8 cellular contexts compared by ENCODE assay signal in the genomic region with DNA sequence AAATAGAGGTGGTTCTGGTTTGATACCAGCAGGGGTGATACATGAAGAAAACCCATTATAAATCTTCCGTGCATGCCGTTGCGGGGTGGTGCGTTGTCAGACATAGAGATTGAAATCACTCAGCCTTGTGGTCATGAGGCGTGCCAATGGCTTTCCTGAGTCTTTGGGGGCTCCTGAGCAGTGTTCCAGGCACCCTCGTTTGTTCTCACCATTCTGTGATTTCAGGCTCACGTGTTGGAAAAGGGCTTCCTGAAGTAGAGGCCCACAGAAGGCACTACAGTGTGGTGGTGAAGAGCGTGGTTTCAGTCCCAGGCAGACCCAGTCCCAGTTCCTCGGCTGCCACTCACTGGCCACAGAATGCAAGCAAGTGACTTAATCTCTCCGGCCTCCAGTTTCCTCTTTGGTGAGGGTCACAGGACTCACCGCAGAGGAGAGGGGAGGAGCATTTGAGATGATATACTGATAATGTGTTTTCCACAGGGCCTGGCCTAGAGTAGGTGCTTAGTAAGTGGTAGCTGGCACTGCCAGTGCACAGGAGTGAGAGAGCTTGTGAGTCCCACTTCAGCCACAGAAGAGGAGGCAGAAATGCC. TPM values are rescaled to one million over a fixed set of nuclear protein-coding genes. Genes with fewer than 3 reads are reported as not detected.
DNase-seq lines count a peak whose midpoint lies in the region; ATAC-seq and TF ChIP-seq lines count a peak whose summit lies in the region.

No MANE protein-coding gene starts in this region.

- H3K4me1 ChIP-seq in transverse colon, result peaks cover 0 to 30% (median 23%) of the 10 kb centered on the region in 4 donors

- DNase-seq in Caki2 (ENCODE audit: low read depth) (peak; percentile 53), HL-60 (ENCODE audit: low read depth in 1 of 2, low spot score in 1 of 2) (peak in 1 of 2 experiments; percentile 92), UCSD-AML1 (lab: John Stamatoyannopoulos, UW; ENCODE audit: unreplicated experiment) (peak; percentile 84), choroid plexus epithelial cell (ENCODE audit: low read depth) (peak; percentile 91), mucosa of gallbladder (ENCODE audit: low spot score) (peak; percentile 68), transverse colon (peak; percentile 70), DMS79 treated with DMSO at 0.1 percent for 48 hours (lab: John Stamatoyannopoulos, UW) (no peak)

- H3K36me3 ChIP-seq in transverse colon, result no peaks in the 10 kb centered on the region

- no peak overlapping the region for H3K4me3 ChIP-seq in HL-60 (replicated peaks; ENCODE audit: insufficient read depth, low read length)
- no peak overlapping the region for H3K4me3 ChIP-seq in choroid plexus epithelial cell (ENCODE audit: low read depth, low read length)
- H3K4me3 ChIP-seq in transverse colon, result no peak overlapping the region

- intact Hi-C loops in transverse colon (cut with DNase I; ENCODE audit: low total_unique reads), result loop anchor here (10.0 kb wide), 1 partner anchor 198 kb away; a partner anchor contains a TSS

- no peak for TF ChIP-seq EP300 in transverse colon (IDR thresholded peaks at IDR 0.05; ENCODE audit: low read depth)

- peak; percentile 96 for ATAC-seq in GM21423 (IDR thresholded peaks at IDR 0.05; ENCODE audit: unreplicated experiment)

- in situ Hi-C loops in Caki2 (cut with HindIII; ENCODE audit: low pct_unique_long_range_greater_than_20kb, low sequenced_read_pairs), result no loop called here
- in situ Hi-C loops in transverse colon (cut with MboI; ENCODE audit: low pct_ligation_motif_present in 1 of 4, low pct_unique_long_range_greater_than_20kb in 1 of 4, low sequenced_read_pairs in 3 of 4), result loop anchor here in 2 of 4 donors (10.0 kb wide), 1 partner anchor 178 kb away; no protein-coding TSS in a partner anchor

- H3K27ac ChIP-seq in HL-60 (replicated peaks) (peak overlapping the region; percentile 63), transverse colon (peak overlapping the region; percentile 44 to 74 (median 68))

- no peaks in the 10 kb centered on the region for H3K27me3 ChIP-seq in HL-60 (ENCODE audit: insufficient read depth, poor library complexity, severe bottlenecking)
- H3K27me3 ChIP-seq in transverse colon, result no peaks in the 10 kb centered on the region

- TF ChIP-seq CTCF in HL-60 (IDR thresholded peaks at IDR 0.05; ENCODE audit: insufficient read depth, low read length) (no peak), choroid plexus epithelial cell (conservative IDR thresholded peaks at IDR 0.05; ENCODE audit: low read depth, low read length) (peak; percentile 36), transverse colon (IDR thresholded peaks at IDR 0.05) (no peak)

- 63 to 88% methylated on average over 3 to 11 of the region's 11 CpGs for WGBS in transverse colon (ENCODE audit: low coverage in 1 of 2), 2 donors

- H3K9me3 ChIP-seq in transverse colon, result no peaks in the 10 kb centered on the region

- no peak for TF ChIP-seq POLR2A in transverse colon (IDR thresholded peaks at IDR 0.05)

RNA-seq across cellular contexts. Expression of a gene that starts 20.5 kb away (rescaled TPM):
- total RNA-seq in Caki2 (2014; rRNA removed; shearing (Covaris generic); ENCODE audit: low replicate concordance), result 30.2 and 53.4 TPM in 2 replicates
- total RNA-seq in mucosa of gallbladder, result 64.4 TPM
- 100 to 1,000 TPM in 1 of 4 donors, 10 to 100 TPM in 3; 50.5 to 112 (median 64.4) TPM for total RNA-seq in transverse colon
